In genomic region chr2:164937864-164938401, GRCh38 we compare ENCODE assay signal across 1 cellular context.
TF ChIP-seq lines count a peak whose summit lies in the region.

No MANE protein-coding gene starts in this region.

TF ChIP-seq in HepG2, 621 proteins besides CTCF, POLR2A, EP300 and RAD21 (continued from another document and continues in another):
- TF ChIP-seq RERE (CRISPR knock-in tag; IDR thresholded peaks at IDR 0.05; ENCODE audit: low read depth) (no peak), SSRP1 (CRISPR knock-in tag; IDR thresholded peaks at IDR 0.05) (no peak), GABPB1 (CRISPR knock-in tag; IDR thresholded peaks at IDR 0.05) (no peak), REXO4 (CRISPR knock-in tag; IDR thresholded peaks at IDR 0.05; ENCODE audit: borderline replicate concordance) (no peak), ZNF619 (CRISPR knock-in tag; IDR thresholded peaks at IDR 0.05) (no peak), CBFB (CRISPR knock-in tag; IDR thresholded peaks at IDR 0.05) (no peak; the same call in 1 of the 2 replicates), AKNA (CRISPR knock-in tag; IDR thresholded peaks at IDR 0.05; ENCODE audit: borderline replicate concordance) (no peak), JUN (CRISPR knock-in tag; IDR thresholded peaks at IDR 0.05) (no peak), MBD4 (IDR thresholded peaks at IDR 0.05; ENCODE audit: borderline replicate concordance, low read length) (peak; percentile 97), ZNF839 (CRISPR knock-in tag; IDR thresholded peaks at IDR 0.05; ENCODE audit: borderline replicate concordance) (no peak), IRF1 (CRISPR knock-in tag; IDR thresholded peaks at IDR 0.05; ENCODE audit: low read depth) (no peak), NR2C2 (CRISPR knock-in tag; IDR thresholded peaks at IDR 0.05; ENCODE audit: borderline replicate concordance) (no peak), PRMT3 (CRISPR knock-in tag; IDR thresholded peaks at IDR 0.05; ENCODE audit: borderline replicate concordance, low read depth) (no peak), KDM5A (IDR thresholded peaks at IDR 0.05; ENCODE audit: borderline replicate concordance, low read length) (no peak), NFATC3 (CRISPR knock-in tag; IDR thresholded peaks at IDR 0.05) (no peak), ZNF230 (CRISPR knock-in tag; IDR thresholded peaks at IDR 0.05) (no peak), NFE2L1 (CRISPR knock-in tag; IDR thresholded peaks at IDR 0.05; ENCODE audit: borderline replicate concordance) (no peak), ZNF652 (CRISPR knock-in tag; IDR thresholded peaks at IDR 0.05; ENCODE audit: borderline replicate concordance, low read depth) (peak; percentile 84), ARNT2 (CRISPR knock-in tag; IDR thresholded peaks at IDR 0.05; ENCODE audit: low read depth) (no peak), NFKB2 (CRISPR knock-in tag; IDR thresholded peaks at IDR 0.05; ENCODE audit: borderline replicate concordance) (no peak), ISX (CRISPR knock-in tag; conservative IDR thresholded peaks at IDR 0.05) (no peak), ZNF605 (CRISPR knock-in tag; IDR thresholded peaks at IDR 0.05) (no peak), NCOA5 (CRISPR knock-in tag; IDR thresholded peaks at IDR 0.05) (no peak), ZNF431 (CRISPR knock-in tag; IDR thresholded peaks at IDR 0.05; ENCODE audit: borderline replicate concordance, low read depth) (no peak), TAF1 (CRISPR knock-in tag; IDR thresholded peaks at IDR 0.05) (no peak), REL (CRISPR knock-in tag; conservative IDR thresholded peaks at IDR 0.05) (no peak), SNAPC2 (CRISPR knock-in tag; IDR thresholded peaks at IDR 0.05) (no peak), CHCHD3 (CRISPR knock-in tag; IDR thresholded peaks at IDR 0.05) (no peak), DMTF1 (CRISPR knock-in tag; IDR thresholded peaks at IDR 0.05) (no peak), TFAP4 (IDR thresholded peaks at IDR 0.05; ENCODE audit: borderline replicate concordance, low read depth) (peak; percentile 72; the same call in 1 of the 2 replicates), CREM (IDR thresholded peaks at IDR 0.05) (peak; percentile 65), CREM (CRISPR knock-in tag; IDR thresholded peaks at IDR 0.05) (no peak), ZNF121 (CRISPR knock-in tag; IDR thresholded peaks at IDR 0.05) (no peak), SMC3 (IDR thresholded peaks at IDR 0.05; ENCODE audit: low read length) (no peak), SP1 (IDR thresholded peaks at IDR 0.05) (no peak), SP1 (CRISPR knock-in tag; IDR thresholded peaks at IDR 0.05) (no peak), ZNF234 (CRISPR knock-in tag; conservative IDR thresholded peaks at IDR 0.05) (no peak), KDM4B (CRISPR knock-in tag; IDR thresholded peaks at IDR 0.05) (no peak), RXRB (CRISPR knock-in tag; IDR thresholded peaks at IDR 0.05; ENCODE audit: borderline replicate concordance) (no peak), SNAI1 (CRISPR knock-in tag; IDR thresholded peaks at IDR 0.05; ENCODE audit: borderline replicate concordance) (no peak), ZNF674 (CRISPR knock-in tag; IDR thresholded peaks at IDR 0.05; ENCODE audit: low read depth) (no peak), THAP7 (CRISPR knock-in tag; IDR thresholded peaks at IDR 0.05) (no peak), ZBTB7B (CRISPR knock-in tag; IDR thresholded peaks at IDR 0.05) (no peak), ZNF639 (CRISPR knock-in tag; conservative IDR thresholded peaks at IDR 0.05) (0 out of 2 replicates have a peak, but pooled peaks have one; percentile 35), SRSF9 (IDR thresholded peaks at IDR 0.05; ENCODE audit: borderline replicate concordance, insufficient read depth, low read depth, low read length, poor library complexity, severe bottlenecking) (no peak), RORA (CRISPR knock-in tag; IDR thresholded peaks at IDR 0.05) (no peak), ZNF235 (CRISPR knock-in tag; IDR thresholded peaks at IDR 0.05; ENCODE audit: borderline replicate concordance) (no peak), TARDBP (CRISPR knock-in tag; IDR thresholded peaks at IDR 0.05) (peak; percentile 42; the same call in 1 of the 2 replicates), ZNF567 (CRISPR knock-in tag; IDR thresholded peaks at IDR 0.05; ENCODE audit: borderline replicate concordance) (no peak)
